In the genomic region with DNA sequence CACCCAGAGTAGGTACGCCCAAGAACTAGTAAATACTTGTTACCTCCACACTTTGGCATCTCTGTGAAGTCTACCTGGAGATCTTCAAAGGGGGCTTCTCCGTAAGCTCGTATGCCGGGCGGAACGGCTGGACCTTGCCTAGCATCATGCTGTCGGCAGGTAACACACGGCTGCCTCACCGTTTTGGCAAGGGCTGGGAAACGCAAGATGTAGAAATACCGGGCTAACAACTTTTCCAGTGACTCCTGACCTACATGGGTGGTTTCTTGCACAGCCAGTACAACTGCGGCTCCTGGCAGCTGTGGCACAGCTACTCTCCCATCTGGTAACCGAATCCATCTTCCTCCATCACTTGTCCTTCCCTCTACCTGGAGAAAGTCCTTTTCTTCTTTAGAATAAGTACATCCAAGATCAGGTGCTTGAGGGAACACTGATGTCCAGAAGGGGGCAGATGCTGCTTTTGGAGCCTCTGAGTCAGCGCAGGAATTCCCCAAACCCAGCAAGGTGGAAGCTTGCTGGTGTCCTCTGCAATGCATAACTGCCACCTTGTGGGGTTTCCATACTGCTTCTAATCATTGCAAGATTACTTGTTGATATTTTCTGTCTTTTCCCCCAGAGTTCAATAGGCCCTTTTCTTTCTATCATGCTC, we compare ENCODE assay signal across 14 cellular contexts. TPM values are rescaled to one million over a fixed set of nuclear protein-coding genes. Genes with fewer than 3 reads are reported as not detected.
DNase-seq lines count a peak whose midpoint lies in the region; ATAC-seq and TF ChIP-seq lines count a peak whose summit lies in the region.
"Not testable (repeated sequence)": the region's sequence is repeated elsewhere in the genome, so short reads cannot be mapped to it uniquely, and the experiment has no call there.
"Had no signal": no experiment of that assay in that cellular context is flagged by ENCODE, and none has a peak within 500 bp of the region (broad histone marks: within the 10 kb centered on the region; RNA-seq: fewer than 3 reads in every experiment).

No MANE protein-coding gene starts in this region.

- not testable (repeated sequence) for H3K4me1 ChIP-seq in mammary epithelial cell (ENCODE audit: insufficient read depth, low read length); heart right ventricle; neuronal stem cell (ENCODE audit: control insufficient read depth in 2 of 2, insufficient read depth in 1 of 2, low read depth in 1 of 2, low read length in 2 of 2)

- H3K4ac ChIP-seq in neuronal stem cell (ENCODE audit: low read length), result not testable (repeated sequence)

- ATAC-seq in heart right ventricle, result not testable (repeated sequence)

- not testable (repeated sequence) for H3K27ac ChIP-seq in VCaP; mammary epithelial cell (ENCODE audit: insufficient read depth, low read depth, low read length); heart right ventricle; neuronal stem cell (replicated peaks; ENCODE audit: low read length)

- not testable (repeated sequence) for H2BK5ac ChIP-seq in neuronal stem cell (ENCODE audit: low read length)

- H3K14ac ChIP-seq in neuronal stem cell (ENCODE audit: low read length), result not testable (repeated sequence)

- not testable (repeated sequence) for H2BK15ac ChIP-seq in neuronal stem cell (ENCODE audit: low read length)

- H3K18ac ChIP-seq in neuronal stem cell (ENCODE audit: low read length), result not testable (repeated sequence)

- H4K91ac ChIP-seq in neuronal stem cell (ENCODE audit: low read depth, low read length, poor library complexity), result not testable (repeated sequence)

- not testable (repeated sequence) for H2AFZ ChIP-seq in mammary epithelial cell (ENCODE audit: low read depth, low read length); neuronal stem cell (ENCODE audit: low read length)

- in situ Hi-C loops in mammary epithelial cell (cut with MboI; ENCODE audit: low sequenced_read_pairs in 2 of 2), result not testable (repeated sequence)

- not testable (repeated sequence) for BruUV-seq in mammary epithelial cell (replicated peaks; lab: Mats Ljungman, UMichigan)

- not testable (repeated sequence) for H3K23ac ChIP-seq in neuronal stem cell (ENCODE audit: low read depth, low read length, poor library complexity)

- H4K8ac ChIP-seq in neuronal stem cell (ENCODE audit: low read depth, low read length), result not testable (repeated sequence)

- not testable (repeated sequence) for H3K9ac ChIP-seq in mammary epithelial cell (ENCODE audit: insufficient read depth, low read length); neuronal stem cell (ENCODE audit: low read depth, low read length, poor library complexity)

- not testable (repeated sequence) for H3K36me3 ChIP-seq in mammary epithelial cell (ENCODE audit: insufficient read depth, low read length); heart right ventricle; neuronal stem cell (replicated peaks in 1 of 2; ENCODE audit: control insufficient read depth in 2 of 2, insufficient read depth in 2 of 2, low read length in 2 of 2)

- not testable (repeated sequence) for H3K9me3 ChIP-seq in mammary epithelial cell (replicated peaks; ENCODE audit: insufficient read depth, low read length); heart right ventricle; neuronal stem cell (replicated peaks in 1 of 2; ENCODE audit: control insufficient read depth in 2 of 2, insufficient read depth in 1 of 2, low read depth in 1 of 2, low read length in 2 of 2)

- not testable (repeated sequence) for H3K27me3 ChIP-seq in mammary epithelial cell (ENCODE audit: insufficient read depth, low read length); neuronal stem cell (ENCODE audit: control insufficient read depth in 3 of 3, insufficient read depth in 3 of 3, low read depth in 1 of 3, low read length in 3 of 3)
- peaks cover 0 to 25% (median 4%) of the 10 kb centered on the region in 7 donors for H3K27me3 ChIP-seq in heart right ventricle

- CTCF ChIA-PET in mammary epithelial cell (lab: Charles Lee; ENCODE audit: low non-redundant PET), result not testable (repeated sequence)

- not testable (repeated sequence) for H3K79me2 ChIP-seq in mammary epithelial cell (ENCODE audit: insufficient read depth, low read length)

- not testable (repeated sequence) for H3K4me2 ChIP-seq in mammary epithelial cell (ENCODE audit: insufficient read depth, low read depth, low read length); neuronal stem cell (ENCODE audit: insufficient read depth, low read length, poor library complexity, severe bottlenecking)

- not testable (repeated sequence) for H3K79me1 ChIP-seq in neuronal stem cell (ENCODE audit: low read depth, low read length)

- not testable (repeated sequence) for H2BK120ac ChIP-seq in neuronal stem cell (ENCODE audit: low read depth, low read length)

- H2AK5ac ChIP-seq in neuronal stem cell (ENCODE audit: low read depth, low read length), result not testable (repeated sequence)

- H3K4me3 ChIP-seq in mammary epithelial cell (replicated peaks in 1 of 3; ENCODE audit: insufficient read depth in 1 of 3, low read depth in 2 of 3, low read length in 3 of 3); heart right ventricle; neuronal stem cell (ENCODE audit: low read length in 2 of 2): not testable (repeated sequence)

- 0% methylated on average over 14 of the region's 14 CpGs for WGBS in mammary epithelial cell (ENCODE audit: low coverage, missing lambda C conversion rate)
- 73 to 74% methylated on average over 14 of the region's 14 CpGs for WGBS in heart right ventricle, 2 donors
- WGBS in neuronal stem cell (ENCODE audit: extremely low coverage in 2 of 2, insufficient read length in 2 of 2, insufficient replicate concordance in 1 of 2), 2 donors, result no CpG with 5 or more reads among the region's 14 CpGs

- H4K20me1 ChIP-seq in mammary epithelial cell (ENCODE audit: insufficient read depth, low read length), result not testable (repeated sequence)

- intact Hi-C loops in mammary epithelial cell (cut with micrococcal nuclease), result loop anchor here (2.0 kb wide), 1 partner anchor 38 kb away; no protein-coding TSS in a partner anchor
- intact Hi-C loops in heart right ventricle (cut with DNase I), result not testable (repeated sequence)

- dilution Hi-C loops in mammary epithelial cell (cut with HindIII; ENCODE audit: low sequenced_read_pairs), result not testable (repeated sequence)

- TF ChIP-seq CTCF in VCaP (conservative IDR thresholded peaks at IDR 0.05) (peak; percentile 23; the same call in 1 of the 2 replicates), mammary epithelial cell (conservative IDR thresholded peaks at IDR 0.05 in 1 of 2, IDR thresholded peaks at IDR 0.05 in 1 of 2; ENCODE audit: extremely low read depth in 1 of 2, insufficient read depth in 1 of 2, low read depth in 1 of 2, low read length in 2 of 2) (peak in 1 of 2 donors; percentile 32), heart right ventricle (IDR thresholded peaks at IDR 0.05) (peak in 6 of 9 donors; percentile 13 to 23 (median 20))

- DNase-seq in EL (peak; percentile 21), HT-29 (ENCODE audit: low spot score) (peak; percentile 10), mammary epithelial cell (peak; percentile 44), neuronal stem cell (ENCODE audit: low spot score) (peak; percentile 31), ureter (ENCODE audit: low spot score) (peak; percentile 80)
- DNase-seq in NK-92 treated with Interleukin-12 subunit alpha and Interleukin-12 subunit beta, amount 100 ng/mL, for 24 hours (lab: John Stamatoyannopoulos, UW), result peak; percentile 6
- not testable (repeated sequence) for DNase-seq in heart right ventricle

- H2BK12ac ChIP-seq in neuronal stem cell (ENCODE audit: low read length), result not testable (repeated sequence)

RNA-seq across cellular contexts. Expression of gene FRG2C, which starts 59.7 kb away (rescaled TPM):
- not detected in 2 replicates for total RNA-seq in HT-29 (2014; rRNA removed; shearing (Covaris generic))
- not detected for total RNA-seq in mammary epithelial cell
- not detected for polyA plus RNA-seq in mammary epithelial cell
- not detected for polyA minus RNA-seq in mammary epithelial cell
- total RNA-seq in heart right ventricle, result not detected
- not detected for polyA plus RNA-seq in heart right ventricle
- not detected for polyA plus RNA-seq in neuronal stem cell (2013, experiment 1 of 2)
- polyA plus RNA-seq in neuronal stem cell (2013, experiment 2 of 2), result not detected
- not detected for total RNA-seq in ureter
- total RNA-seq: activated CD4-positive, alpha-beta T cell treated with anti-CD3 and anti-CD28 coated beads, Interleukin-2, amount 10 ng/mL, durations not matched to agents 7 days and 5 days; CD4-positive, alpha-beta memory T cell; dermis microvascular lymphatic vessel endothelial cell; left ventricle myocardium superior; pancreas; upper lobe of left lung had no signal
- polyA plus RNA-seq: CD4-positive, alpha-beta memory T cell; pancreas had no signal
